Comparison of ENCODE assay signal across 14 cellular contexts in the genomic region with DNA sequence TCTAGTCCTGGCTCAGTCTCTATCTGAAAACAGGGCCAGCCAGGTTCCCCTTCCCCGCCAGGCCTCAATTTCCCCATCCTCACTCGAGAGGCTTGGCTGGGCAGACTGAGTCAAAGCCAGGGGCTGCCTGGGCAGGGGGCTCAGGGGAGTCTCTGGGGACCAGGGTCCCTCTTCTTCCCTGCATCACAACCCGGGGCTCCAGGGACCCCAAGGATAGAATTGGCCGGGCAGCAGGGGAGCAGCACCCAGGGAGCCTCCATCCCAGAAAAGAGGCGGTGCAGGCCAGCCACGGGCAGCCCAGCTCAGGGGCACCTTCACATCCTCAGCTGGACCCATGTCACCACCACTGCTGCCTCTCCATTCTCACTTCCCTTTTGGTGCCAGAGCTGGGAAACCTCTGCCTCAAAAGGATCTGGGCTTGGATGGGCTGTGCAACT. TPM values are rescaled to one million over a fixed set of nuclear protein-coding genes. Genes with fewer than 3 reads are reported as not detected.
DNase-seq lines count a peak whose midpoint lies in the region; ATAC-seq and TF ChIP-seq lines count a peak whose summit lies in the region.
"Had no signal": no experiment of that assay in that cellular context is flagged by ENCODE, and none has a peak within 500 bp of the region (broad histone marks: within the 10 kb centered on the region; RNA-seq: fewer than 3 reads in every experiment).

No MANE protein-coding gene starts in this region.

- TF ChIP-seq CTCF in right atrium auricular region (IDR thresholded peaks at IDR 0.05) (no peak), tibial nerve (IDR thresholded peaks at IDR 0.05) (no peak)

- TF ChIP-seq POLR2A in tibial nerve (IDR thresholded peaks at IDR 0.05): no peak

- H3K4me2 ChIP-seq in BLaER1 treated with 17β-estradiol and CSF1 and Interleukin-3, amounts not matched to agents 10 nM and 100 nM: peak overlapping the region; percentile 84 to 100 (median 97)

- no peaks in the 10 kb centered on the region for H3K9me3 ChIP-seq in BLaER1 treated with 17β-estradiol and CSF1 and Interleukin-3, amounts not matched to agents 10 nM and 100 nM (replicated peaks in 1 of 11)
- H3K9me3 ChIP-seq in NT2/D1 (ENCODE audit: insufficient read depth, low read length) (no peaks in the 10 kb centered on the region), right atrium auricular region (no peaks in the 10 kb centered on the region), tibial nerve (no peaks in the 10 kb centered on the region)

- WGBS in tibial nerve, 2 donors: 77 to 89% methylated on average over 5 to 6 of the region's 6 CpGs

- H3K27me3 ChIP-seq in BLaER1 treated with 17β-estradiol and CSF1 and Interleukin-3, amounts not matched to agents 10 nM and 100 nM: no peaks in the 10 kb centered on the region
- no peaks in the 10 kb centered on the region for H3K27me3 ChIP-seq in NT2/D1 (ENCODE audit: insufficient read depth, insufficient read length)
- no peaks in the 10 kb centered on the region for H3K27me3 ChIP-seq in right atrium auricular region
- no peaks in the 10 kb centered on the region for H3K27me3 ChIP-seq in tibial nerve
- H3K27me3 ChIP-seq: cardiac muscle cell had no signal

- H3K36me3 ChIP-seq in BLaER1 treated with 17β-estradiol and CSF1 and Interleukin-3, amounts not matched to agents 10 nM and 100 nM: no peaks in the 10 kb centered on the region
- H3K36me3 ChIP-seq in NT2/D1 (ENCODE audit: insufficient read depth, insufficient read length, low read length): no peaks in the 10 kb centered on the region
- no peaks in the 10 kb centered on the region for H3K36me3 ChIP-seq in right atrium auricular region
- H3K36me3 ChIP-seq in tibial nerve: no peaks in the 10 kb centered on the region
- H3K36me3 ChIP-seq: cardiac muscle cell had no signal

- peak overlapping the region; percentile 66 to 83 (median 76); a peak in 21 of 22 replicates for H3K27ac ChIP-seq in BLaER1 treated with 17β-estradiol and CSF1 and Interleukin-3, amounts not matched to agents 10 nM and 100 nM
- H3K27ac ChIP-seq in right atrium auricular region (peak overlapping the region; percentile 59 to 76), tibial nerve (peak overlapping the region in 1 of 4 donors; percentile 38)
- H3K27ac ChIP-seq: cardiac muscle cell had no signal

- no peaks in the 10 kb centered on the region for H4K20me1 ChIP-seq in BLaER1 treated with 17β-estradiol and CSF1 and Interleukin-3, amounts not matched to agents 10 nM and 100 nM

- H3K4me3 ChIP-seq in BLaER1 treated with 17β-estradiol and CSF1 and Interleukin-3, amounts not matched to agents 10 nM and 100 nM: peak overlapping the region in 5 of 10 experiments; percentile 28 to 56 (median 52); a peak in 7 of 20 replicates
- H3K4me3 ChIP-seq in NT2/D1 (ENCODE audit: insufficient read length, low read depth) (no peak overlapping the region), right atrium auricular region (no peak overlapping the region), tibial nerve (no peak overlapping the region)
- H3K4me3 ChIP-seq: cardiac muscle cell had no signal

- H3K9ac ChIP-seq in BLaER1 treated with 17β-estradiol and CSF1 and Interleukin-3, amounts not matched to agents 10 nM and 100 nM: peak overlapping the region; percentile 15 to 74 (median 67); a peak in 17 of 22 replicates
- H3K9ac ChIP-seq in NT2/D1 (ENCODE audit: insufficient read length, low read depth): peak overlapping the region; percentile 13

- ATAC-seq in sciatic nerve (no peak), HG03571 (IDR thresholded peaks at IDR 0.05; ENCODE audit: unreplicated experiment) (no peak), GM19035 (IDR thresholded peaks at IDR 0.05; ENCODE audit: unreplicated experiment) (no peak), GM19324 (IDR thresholded peaks at IDR 0.05; ENCODE audit: low FRiP score, unreplicated experiment) (no peak)

- DNase-seq in NT2/D1 (ENCODE audit: low read depth, low spot score): no peak
- DNase-seq in right atrium auricular region (ENCODE audit: low spot score): no peak
- DNase-seq in sciatic nerve (ENCODE audit: low spot score): peak; percentile 58
- no peak for DNase-seq in tibial nerve (ENCODE audit: low spot score in 2 of 2)
- DNase-seq: activated naive CD8-positive, alpha-beta T cell treated with anti-CD3 and anti-CD28 coated beads, Interleukin-2, amount 10 ng/mL, durations not matched to agents 7 days and 5 days; activated T-cell treated with anti-CD3 and anti-CD28 coated beads, Interleukin-2, amount 50 U/mL, for 1 hour; effector CD8-positive, alpha-beta T cell; GF-D8; stimulated activated CD4-positive, alpha-beta T cell treated with anti-CD3 and anti-CD28 coated beads, Interleukin-4, amount 100 ng/mL, for 4 hours had no signal

- intact Hi-C loops in sciatic nerve (cut with DNase I): no loop called here

- H3K4me1 ChIP-seq in BLaER1 treated with 17β-estradiol and CSF1 and Interleukin-3, amounts not matched to agents 10 nM and 100 nM: peaks cover 86 to 100% (median 98%) of the 10 kb centered on the region in 10 experiments
- H3K4me1 ChIP-seq in NT2/D1 (ENCODE audit: insufficient read depth, insufficient read length): peaks cover 34% of the 10 kb centered on the region
- H3K4me1 ChIP-seq in right atrium auricular region: peaks cover 0 to 92% of the 10 kb centered on the region in 2 donors
- H3K4me1 ChIP-seq in tibial nerve: peaks cover 0 to 82% (median 48%) of the 10 kb centered on the region in 4 donors

- TF ChIP-seq EP300 in tibial nerve (IDR thresholded peaks at IDR 0.05): no peak

RNA-seq across cellular contexts. Expression of a gene that starts 13.3 kb away (rescaled TPM):
- total RNA-seq in right atrium auricular region (10 to 100 TPM; 44.5 to 93.1 TPM), sciatic nerve (319 TPM), tibial nerve (100 to 1,000 TPM; 155 to 300 (median 197) TPM)
